1 cellular context compared by ENCODE assay signal in the genomic region with DNA sequence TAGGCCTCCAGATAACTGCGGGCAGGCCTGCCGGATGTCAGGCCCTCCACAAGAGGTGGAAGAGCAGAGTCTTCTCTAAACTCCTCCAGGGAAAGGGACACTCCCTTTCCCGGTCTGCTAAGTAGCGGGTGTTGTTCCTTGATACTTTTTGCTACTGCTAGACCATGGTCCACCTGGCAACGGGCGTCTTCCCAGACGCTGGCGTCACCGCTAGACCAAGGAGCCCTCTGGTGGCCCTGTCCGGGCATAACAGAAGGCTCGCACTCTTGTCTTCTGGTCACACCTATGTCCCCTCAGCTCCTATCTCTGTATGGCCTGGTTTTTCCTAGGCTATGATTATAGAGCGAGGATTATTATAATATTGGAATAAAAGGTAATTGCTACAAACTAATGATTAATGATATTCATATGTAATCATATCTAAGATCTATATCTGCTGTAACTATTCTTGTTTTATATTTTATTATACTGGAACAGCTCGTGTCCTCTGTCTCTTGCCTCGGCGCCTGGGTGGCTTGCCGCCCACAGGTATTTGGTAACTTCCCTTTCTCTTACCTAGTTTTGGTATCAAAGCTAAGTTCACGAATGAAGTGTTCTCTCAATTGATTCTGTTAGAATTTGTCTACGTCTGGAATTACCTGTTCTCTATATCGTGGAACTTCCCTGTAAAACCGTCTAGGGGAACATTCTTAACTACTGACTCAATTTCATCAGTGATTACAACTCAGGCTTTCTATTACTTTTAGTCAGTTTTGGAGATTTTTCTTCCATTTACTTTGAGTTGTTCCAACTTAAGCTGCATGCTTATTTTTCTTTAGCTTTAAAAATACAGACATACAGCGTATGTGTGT.
A peak's percentile ranks its signal among the peaks of the same experiment; 100 is the strongest.
TF ChIP-seq lines count a peak whose summit lies in the region.

No MANE protein-coding gene starts in this region.

TF ChIP-seq in SK-N-SH, 30 proteins besides CTCF, POLR2A, EP300 and RAD21:
- 0 out of 2 replicates have a peak, but pooled peaks have one; percentile 15 for TF ChIP-seq POLR2AphosphoS5 (IDR thresholded peaks at IDR 0.05; ENCODE audit: low read depth, low read length)
- 0 out of 2 replicates have a peak, but pooled peaks have one; percentile 31 for TF ChIP-seq SMC3 (IDR thresholded peaks at IDR 0.05; ENCODE audit: low read depth, low read length)
TF ChIP-seq in SK-N-SH: peak in this region for 2; not testable (repeated sequence) for 28.
